ENCODE assay signal across 8 cellular contexts in genomic region chr9:135907006-135907434, GRCh38. TPM values are rescaled to one million over a fixed set of nuclear protein-coding genes. Genes with fewer than 3 reads are reported as not detected.
DNase-seq lines count a peak whose midpoint lies in the region; ATAC-seq, FAIRE-seq and TF ChIP-seq lines count a peak whose summit lies in the region.

No MANE protein-coding gene starts in this region.

- no peaks in the 10 kb centered on the region for H3K9me3 Mint-ChIP-seq in activated CD4-positive, alpha-beta memory T cell treated with anti-CD3 and anti-CD28 coated beads for 36 hours

- no peak for TF ChIP-seq RAD21 in HepG2 (CRISPR knock-in tag; IDR thresholded peaks at IDR 0.05)

- H3K4me3 Mint-ChIP-seq in activated CD4-positive, alpha-beta memory T cell treated with anti-CD3 and anti-CD28 coated beads for 36 hours, result peak overlapping the region; percentile 38

- H3K9me3 ChIP-seq in HepG2 (ENCODE audit: low read length), result no peaks in the 10 kb centered on the region

- peak overlapping the region; percentile 42 for H3K4me2 ChIP-seq in HepG2 (ENCODE audit: low read depth, low read length)

- H3K27me3 Mint-ChIP-seq in activated CD4-positive, alpha-beta memory T cell treated with anti-CD3 and anti-CD28 coated beads for 36 hours, result no peaks in the 10 kb centered on the region

- in situ Hi-C loops in HepG2 (cut with HindIII; ENCODE audit: extremely low pct_ligation_motif_present, low pct_unique_long_range_greater_than_20kb), result no loop called here

- ATAC-seq in GM18517 (IDR thresholded peaks at IDR 0.05; ENCODE audit: unreplicated experiment) (peak; percentile 17), HG03064 (IDR thresholded peaks at IDR 0.05; ENCODE audit: low read depth, unreplicated experiment) (peak; percentile 35), HepG2 (no peak)

- no peak overlapping the region for H3K27ac ChIP-seq in HepG2 (ENCODE audit: extremely low read length, insufficient read depth, low read length)

- H3K36me3 ChIP-seq in HepG2 (replicated peaks in 1 of 2; ENCODE audit: control insufficient read depth in 1 of 2, insufficient read depth in 2 of 2, low read length in 2 of 2), result peaks cover 3 to 17% of the 10 kb centered on the region in 2 experiments; a peak in 4 of 5 replicates

- H4K20me1 ChIP-seq in HepG2 (ENCODE audit: insufficient read depth, low read length), result peaks cover 21% of the 10 kb centered on the region

- no peak for TF ChIP-seq CTCF in HepG2 (CRISPR knock-in tag; IDR thresholded peaks at IDR 0.05)

- H3K79me2 ChIP-seq in HepG2 (ENCODE audit: insufficient read depth, low read length), result peaks cover 62% of the 10 kb centered on the region

- WGBS in HepG2 (ENCODE audit: low lambda C conversion rate), result 0% methylated on average over 17 of the region's 70 CpGs

- FAIRE-seq in HepG2 (lab: Jason Lieb, UNC), result no peak

- intact Hi-C loops in activated CD4-positive, alpha-beta memory T cell treated with anti-CD3 and anti-CD28 coated beads for 36 hours (cut with micrococcal nuclease), result loop anchor here (1.0 to 5.0 kb wide), 5 partner anchors 54 to 1840 kb away; partner anchors contain the start of genes BRD3, QSOX2 and UBAC1
- intact Hi-C loops in HepG2 (cut with micrococcal nuclease; ENCODE audit: unreplicated experiment), result loop anchor here (2.0 kb wide), 1 partner anchor 42 kb away; no protein-coding TSS in a partner anchor

- H3K4me1 ChIP-seq in HepG2 (ENCODE audit: insufficient read depth, low read length), result peaks cover 64% of the 10 kb centered on the region

- BruUV-seq in HepG2 (replicated peaks; lab: Mats Ljungman, UMichigan), result no TSS peak

- TF ChIP-seq EP300 in HepG2 (IDR thresholded peaks at IDR 0.05; ENCODE audit: low read depth in 2 of 2, low read length in 2 of 2) (no peak), HepG2 (CRISPR knock-in tag; IDR thresholded peaks at IDR 0.05; ENCODE audit: borderline replicate concordance) (no peak)

- POLR2A ChIA-PET in activated CD4-positive, alpha-beta memory T cell treated with anti-CD3 and anti-CD28 coated beads for 36 hours (lab: Charles Lee), result interaction anchor here (1.3 to 1.4 kb wide), 2 partner anchors 19 to 53 kb away, joined by 3 to 7 read pairs; no protein-coding TSS in a partner anchor
- POLR2A ChIA-PET in HepG2 (lab: Yijun Ruan, JAX), result interaction anchor here (0.6 to 1.3 kb wide), 4 partner anchors 16 to 213 kb away, joined by 3 to 4 read pairs (median 4); no protein-coding TSS in a partner anchor

- peak overlapping the region in 2 of 3 experiments; percentile 75 to 80; a peak in 4 of 6 replicates for H3K4me3 ChIP-seq in HepG2 (replicated peaks in 1 of 3; ENCODE audit: insufficient read depth in 1 of 3, low read depth in 2 of 3, low read length in 3 of 3)

- peaks cover 67% of the 10 kb centered on the region for H3K4me1 Mint-ChIP-seq in activated CD4-positive, alpha-beta memory T cell treated with anti-CD3 and anti-CD28 coated beads for 36 hours (ENCODE audit: low read depth)

- TF ChIP-seq POLR2A in HepG2 (IDR thresholded peaks at IDR 0.05; ENCODE audit: insufficient read depth in 1 of 2, low read depth in 2 of 2, low read length in 2 of 2), result no peak

- peaks cover 43% of the 10 kb centered on the region for H3K36me3 Mint-ChIP-seq in activated CD4-positive, alpha-beta memory T cell treated with anti-CD3 and anti-CD28 coated beads for 36 hours

- no peak overlapping the region for H2AFZ ChIP-seq in HepG2 (ENCODE audit: low read length)

- H3K27ac Mint-ChIP-seq in activated CD4-positive, alpha-beta memory T cell treated with anti-CD3 and anti-CD28 coated beads for 36 hours, result no peak overlapping the region

- H3K9ac ChIP-seq in HepG2 (ENCODE audit: insufficient read depth, low read depth, low read length), result peak overlapping the region; percentile 68

- no peaks in the 10 kb centered on the region for H3K27me3 ChIP-seq in HepG2 (ENCODE audit: control insufficient read depth in 1 of 2, insufficient read depth in 2 of 2, low read length in 2 of 2)

- peak; percentile 54 for DNase-seq in AG20443 (ENCODE audit: low spot score)
- no peak for DNase-seq in activated CD4-positive, alpha-beta memory T cell treated with anti-CD3 and anti-CD28 coated beads for 36 hours
- DNase-seq in HepG2 (ENCODE audit: low spot score), result no peak
- no peak for DNase-seq in SIG-M5 treated with dmso at 0.1 percent for 504 hours (lab: John Stamatoyannopoulos, UW; ENCODE audit: unreplicated experiment)
- no peak for DNase-seq in OCI-M1 (lab: John Stamatoyannopoulos, UW)
- DNase-seq in 8988T, result no peak

- CTCF ChIA-PET in activated CD4-positive, alpha-beta memory T cell treated with anti-CD3 and anti-CD28 coated beads for 36 hours (lab: Charles Lee), result interaction anchor here (0.6 to 1.0 kb wide), 2 partner anchors 8 to 61 kb away, joined by 3 read pairs; no protein-coding TSS in a partner anchor
- CTCF ChIA-PET in HepG2 (lab: Yijun Ruan, JAX; ENCODE audit: low intra/inter-chr PET ratio, low total read pairs), result no interaction called here

TF ChIP-seq in HepG2, 621 proteins besides CTCF, POLR2A, EP300 and RAD21 (continues in another document):
- TF ChIP-seq PHF8 (CRISPR knock-in tag; IDR thresholded peaks at IDR 0.05) (no peak), MYC (CRISPR knock-in tag; IDR thresholded peaks at IDR 0.05; ENCODE audit: borderline replicate concordance) (peak; percentile 66; the same call in 1 of the 2 replicates), ZFY (CRISPR knock-in tag; IDR thresholded peaks at IDR 0.05) (peak; percentile 48; the same call in 1 of the 2 replicates), SPEN (CRISPR knock-in tag; IDR thresholded peaks at IDR 0.05; ENCODE audit: low read depth) (0 out of 2 replicates have a peak, but pooled peaks have one; percentile 23), GABPB1 (CRISPR knock-in tag; IDR thresholded peaks at IDR 0.05) (0 out of 2 replicates have a peak, but pooled peaks have one; percentile 30), CENPT (CRISPR knock-in tag; IDR thresholded peaks at IDR 0.05; ENCODE audit: low read depth) (0 out of 2 replicates have a peak, but pooled peaks have one; percentile 46), ZNF672 (CRISPR knock-in tag; IDR thresholded peaks at IDR 0.05) (no peak), HDAC1 (CRISPR knock-in tag; IDR thresholded peaks at IDR 0.05) (0 out of 2 replicates have a peak, but pooled peaks have one; percentile 9)

RNA-seq across cellular contexts. Expression of gene CAMSAP1, which starts 0.3 kb away (rescaled TPM):
- 10 to 100 TPM; 43.2 to 46.0 TPM for total RNA-seq in activated CD4-positive, alpha-beta memory T cell treated with anti-CD3 and anti-CD28 coated beads for 36 hours
- 10.2 and 12.4 TPM in 2 replicates for total RNA-seq in HepG2 (2016; rRNA removed; fragmentation: Illumina TruSeq; extraction: Trizol)
- 177 and 181 TPM in 2 replicates for total RNA-seq in HepG2 (2016; cell fraction: cytosol; rRNA removed; fragmentation: Illumina TruSeq; extraction: Trizol; ENCODE audit: low read depth)
- total RNA-seq in HepG2 (2016; cell fraction: insoluble cytoplasmic fraction; rRNA removed; fragmentation: Illumina TruSeq; extraction: Trizol), result 8.9 and 16.6 TPM in 2 replicates
- total RNA-seq in HepG2 (2016; cell fraction: membrane; rRNA removed; fragmentation: Illumina TruSeq; extraction: Trizol), result 41.6 and 42.6 TPM in 2 replicates
- total RNA-seq in HepG2 (2016; cell fraction: nucleus; rRNA removed; fragmentation: Illumina TruSeq; extraction: Trizol), result 13.3 and 18.1 TPM in 2 replicates
- 3.8 and 4.1 TPM in 2 replicates for polyA plus RNA-seq in HepG2 (2011; rRNA removed)
- 4.6 and 6.9 TPM in 2 replicates for polyA plus RNA-seq in HepG2 (2011; cell fraction: cytosol; rRNA removed)
- 5.7 and 6.6 TPM in 2 replicates for polyA plus RNA-seq in HepG2 (2011; cell fraction: nucleus; rRNA removed)
- polyA plus RNA-seq in HepG2 (2012), result 6.8 and 8.3 TPM in 2 replicates
- polyA plus RNA-seq in HepG2 (2016; cell fraction: cytosol; fragmentation: Illumina TruSeq; extraction: Trizol; ENCODE audit: low read depth), result 0.67 and 0.97 TPM in 2 replicates
- polyA plus RNA-seq in HepG2 (2016; cell fraction: insoluble cytoplasmic fraction; fragmentation: Illumina TruSeq; extraction: Trizol; ENCODE audit: low read depth), result 8.6 and 9.1 TPM in 2 replicates
- polyA plus RNA-seq in HepG2 (2016; cell fraction: membrane; fragmentation: Illumina TruSeq; extraction: Trizol; ENCODE audit: low read depth), result 2.4 and 2.5 TPM in 2 replicates
- 13.6 and 16.2 TPM in 2 replicates for polyA plus RNA-seq in HepG2 (2016; cell fraction: nucleus; fragmentation: Illumina TruSeq; extraction: Trizol; ENCODE audit: insufficient read depth, low read depth)
- polyA minus RNA-seq in HepG2 (2011; rRNA and poly(A)+ RNA removed; ENCODE audit: low replicate concordance), result 13.5 and 58.6 TPM in 2 replicates
- 18.0 and 25.6 TPM in 2 replicates for polyA minus RNA-seq in HepG2 (2011; cell fraction: cytosol; rRNA and poly(A)+ RNA removed)
- polyA minus RNA-seq in HepG2 (2011; cell fraction: nucleus; rRNA and poly(A)+ RNA removed), result 10.9 and 12.2 TPM in 2 replicates

RNA-seq across cellular contexts. Expression of gene UBAC1, which starts 54.2 kb away (rescaled TPM):
- total RNA-seq in activated CD4-positive, alpha-beta memory T cell treated with anti-CD3 and anti-CD28 coated beads for 36 hours, result 10 to 100 TPM; 41.3 to 42.0 TPM
- 28.7 and 32.2 TPM in 2 replicates for total RNA-seq in HepG2 (2016; rRNA removed; fragmentation: Illumina TruSeq; extraction: Trizol)
- 64.3 and 65.0 TPM in 2 replicates for total RNA-seq in HepG2 (2016; cell fraction: cytosol; rRNA removed; fragmentation: Illumina TruSeq; extraction: Trizol; ENCODE audit: low read depth)
- 24.0 and 31.6 TPM in 2 replicates for total RNA-seq in HepG2 (2016; cell fraction: insoluble cytoplasmic fraction; rRNA removed; fragmentation: Illumina TruSeq; extraction: Trizol)
- total RNA-seq in HepG2 (2016; cell fraction: membrane; rRNA removed; fragmentation: Illumina TruSeq; extraction: Trizol), result 72.1 and 78.0 TPM in 2 replicates
- 18.2 and 19.5 TPM in 2 replicates for total RNA-seq in HepG2 (2016; cell fraction: nucleus; rRNA removed; fragmentation: Illumina TruSeq; extraction: Trizol)
- 30.2 and 34.1 TPM in 2 replicates for polyA plus RNA-seq in HepG2 (2011; rRNA removed)
- 21.2 and 27.8 TPM in 2 replicates for polyA plus RNA-seq in HepG2 (2011; cell fraction: cytosol; rRNA removed)
- 62.0 and 64.4 TPM in 2 replicates for polyA plus RNA-seq in HepG2 (2011; cell fraction: nucleus; rRNA removed)
- polyA plus RNA-seq in HepG2 (2012), result 11.8 and 12.0 TPM in 2 replicates
- polyA plus RNA-seq in HepG2 (2016; cell fraction: cytosol; fragmentation: Illumina TruSeq; extraction: Trizol; ENCODE audit: low read depth), result 61.3 and 64.0 TPM in 2 replicates
- polyA plus RNA-seq in HepG2 (2016; cell fraction: insoluble cytoplasmic fraction; fragmentation: Illumina TruSeq; extraction: Trizol; ENCODE audit: low read depth), result 30.7 and 32.1 TPM in 2 replicates
- 65.3 TPM in 2 replicates for polyA plus RNA-seq in HepG2 (2016; cell fraction: membrane; fragmentation: Illumina TruSeq; extraction: Trizol; ENCODE audit: low read depth)
- polyA plus RNA-seq in HepG2 (2016; cell fraction: nucleus; fragmentation: Illumina TruSeq; extraction: Trizol; ENCODE audit: insufficient read depth, low read depth), result 36.3 and 39.7 TPM in 2 replicates
- 13.4 and 58.0 TPM in 2 replicates for polyA minus RNA-seq in HepG2 (2011; rRNA and poly(A)+ RNA removed; ENCODE audit: low replicate concordance)
- 6.0 and 8.0 TPM in 2 replicates for polyA minus RNA-seq in HepG2 (2011; cell fraction: cytosol; rRNA and poly(A)+ RNA removed)
- polyA minus RNA-seq in HepG2 (2011; cell fraction: nucleus; rRNA and poly(A)+ RNA removed), result 11.2 and 18.6 TPM in 2 replicates
